14 cellular contexts compared by ENCODE assay signal in genomic region chr10:31030216-31030615, GRCh38. TPM values are rescaled to one million over a fixed set of nuclear protein-coding genes. Genes with fewer than 3 reads are reported as not detected.
A peak's percentile ranks its signal among the peaks of the same experiment; 100 is the strongest.
DNase-seq lines count a peak whose midpoint lies in the region; ATAC-seq and TF ChIP-seq lines count a peak whose summit lies in the region.
"Had no signal": no experiment of that assay in that cellular context is flagged by ENCODE, and none has a peak within 500 bp of the region (broad histone marks: within the 10 kb centered on the region; RNA-seq: fewer than 3 reads in every experiment).

No MANE protein-coding gene starts in this region.

- DNase-seq in heart left ventricle: no peak
- no peak for DNase-seq in Right ventricle myocardium inferior (ENCODE audit: missing footprints)
- no peak for DNase-seq in mesothelial cell of epicardium (ENCODE audit: low spot score in 2 of 2, unreplicated experiment in 2 of 2)
- no peak for DNase-seq in uterus
- DNase-seq in ureter (ENCODE audit: low spot score): no peak
- DNase-seq in prostate gland (ENCODE audit: low spot score): no peak
- DNase-seq: activated effector memory CD4-positive, alpha-beta T cell treated with Interleukin-2 at 50 U/mL for 16 hours; effector CD4-positive, alpha-beta T cell; naive thymus-derived CD4-positive, alpha-beta T cell; NCI-H2081 treated with DMSO at 0.1 percent for 48 hours; Peyer's patch had no signal

- H3K9me3 Mint-ChIP-seq in brain: peaks cover 0 to 6% (median 4%) of the 10 kb centered on the region in 5 experiments
- no peaks in the 10 kb centered on the region for H3K9me3 Mint-ChIP-seq in mesothelial cell of epicardium
- H3K9me3 Mint-ChIP-seq: stimulated activated effector memory CD8-positive, alpha-beta T cell treated with anti-CD3 and anti-CD28 coated beads, Interleukin-12 subunit alpha, Interleukin-12 subunit beta, amount 100 ng/mL, for 72 hours had no signal

- H3K4me3 ChIP-seq in heart left ventricle (peak overlapping the region in 7 of 12 donors; percentile 61 to 81 (median 71)), uterus (no peak overlapping the region), prostate gland (no peak overlapping the region)

- ATAC-seq in heart left ventricle (no peak), Right ventricle myocardium inferior (no peak), HG02642 (IDR thresholded peaks at IDR 0.05; ENCODE audit: poor library complexity, unreplicated experiment) (no peak)
- ATAC-seq: naive thymus-derived CD4-positive, alpha-beta T cell; stimulated activated effector memory CD8-positive, alpha-beta T cell treated with anti-CD3 and anti-CD28 coated beads, Interleukin-12 subunit alpha, Interleukin-12 subunit beta, amount 100 ng/mL, for 72 hours had no signal

- H3K27me3 ChIP-seq in heart left ventricle (no peaks in the 10 kb centered on the region), uterus (no peaks in the 10 kb centered on the region), prostate gland (replicated peaks; ENCODE audit: insufficient read depth) (no peaks in the 10 kb centered on the region)
- H3K27me3 ChIP-seq: Peyer's patch had no signal

- WGBS in heart left ventricle, 4 donors: 63 to 77% (median 68%) methylated on average over 8 of the region's 8 CpGs
- WGBS in prostate gland: 56% methylated on average over 8 of the region's 8 CpGs

- no peaks in the 10 kb centered on the region for H3K9me3 ChIP-seq in heart left ventricle
- no peaks in the 10 kb centered on the region for H3K9me3 ChIP-seq in uterus
- H3K9me3 ChIP-seq in prostate gland: no peaks in the 10 kb centered on the region
- H3K9me3 ChIP-seq: Peyer's patch had no signal

- peak overlapping the region in 4 of 5 experiments; percentile 30 to 73 (median 44) for H3K27ac Mint-ChIP-seq in brain
- H3K27ac Mint-ChIP-seq in mesothelial cell of epicardium: peak overlapping the region; percentile 96

- H3K36me3 Mint-ChIP-seq in brain (peaks cover 8% of the 10 kb centered on the region), mesothelial cell of epicardium (no peaks in the 10 kb centered on the region)

- H3K4me1 Mint-ChIP-seq in brain: peaks cover 59% of the 10 kb centered on the region
- H3K4me1 Mint-ChIP-seq in mesothelial cell of epicardium: peaks cover 25% of the 10 kb centered on the region

- intact Hi-C loops in heart left ventricle (cut with DNase I) (loop anchor here (2.0 to 10.0 kb wide), 17 partner anchors 48 to 777 kb away; partner anchors contain the start of gene ZEB1 (in 4 of the 10)), Right ventricle myocardium inferior (cut with DNase I) (loop anchor here (2.0 to 10.0 kb wide), 7 partner anchors 58 to 572 kb away; no protein-coding TSS in a partner anchor), uterus (cut with DNase I; ENCODE audit: low total_unique reads) (loop anchor here (10.0 kb wide), 1 partner anchor 245 kb away; no protein-coding TSS in a partner anchor), prostate gland (cut with DNase I) (loop anchor here (2.0 to 5.0 kb wide), 3 partner anchors 245 to 731 kb away; no protein-coding TSS in a partner anchor)

- H3K4me1 ChIP-seq in heart left ventricle (peaks cover 0 to 65% (median 30%) of the 10 kb centered on the region in 12 donors), uterus (peaks cover 6 to 7% of the 10 kb centered on the region in 2 donors), prostate gland (replicated peaks) (no peaks in the 10 kb centered on the region)

- TF ChIP-seq CTCF in heart left ventricle (IDR thresholded peaks at IDR 0.05): no peak
- TF ChIP-seq CTCF in brain (conservative IDR thresholded peaks at IDR 0.05): no peak
- TF ChIP-seq CTCF in mesothelial cell of epicardium (IDR thresholded peaks at IDR 0.05; ENCODE audit: unreplicated experiment): no peak
- no peak for TF ChIP-seq CTCF in uterus (IDR thresholded peaks at IDR 0.05)
- no peak for TF ChIP-seq CTCF in prostate gland (IDR thresholded peaks at IDR 0.05)

- peak overlapping the region in 10 of 12 donors; percentile 97 to 100 (median 99) for H3K27ac ChIP-seq in heart left ventricle
- peak overlapping the region; percentile 100 for H3K27ac ChIP-seq in uterus
- peak overlapping the region in 1 of 2 donors; percentile 97 for H3K27ac ChIP-seq in prostate gland

- H3K36me3 ChIP-seq in heart left ventricle (no peaks in the 10 kb centered on the region), uterus (no peaks in the 10 kb centered on the region), prostate gland (no peaks in the 10 kb centered on the region)
- H3K36me3 ChIP-seq: Peyer's patch had no signal

- H3K27me3 Mint-ChIP-seq in brain: no peaks in the 10 kb centered on the region
- H3K27me3 Mint-ChIP-seq in mesothelial cell of epicardium (ENCODE audit: low read depth): no peaks in the 10 kb centered on the region
- H3K27me3 Mint-ChIP-seq: naive thymus-derived CD4-positive, alpha-beta T cell had no signal

- TF ChIP-seq POLR2A in heart left ventricle (IDR thresholded peaks at IDR 0.05): no peak
- no peak for TF ChIP-seq POLR2A in uterus (IDR thresholded peaks at IDR 0.05)
- no peak for TF ChIP-seq POLR2A in prostate gland (IDR thresholded peaks at IDR 0.05)

- H3K4me3 Mint-ChIP-seq in brain (peak overlapping the region; percentile 22 to 89 (median 86)), mesothelial cell of epicardium (peak overlapping the region; percentile 0)

RNA-seq across cellular contexts. Expression of gene ZNF438, which starts 1.4 kb away (rescaled TPM):
- 10 to 100 TPM; 11.1 to 14.7 (median 13.2) TPM for total RNA-seq in heart left ventricle
- 10 to 100 TPM in 1 of 2 donors, 1 to 10 TPM in 1; 9.0 to 14.1 TPM for polyA plus RNA-seq in heart left ventricle
- 12.8 TPM for total RNA-seq in Right ventricle myocardium inferior
- polyA plus RNA-seq in brain (ENCODE audit: insufficient read depth, low read depth, low replicate concordance): 6.9 TPM
- 5.3 to 6.6 TPM (median 6.0 TPM) in 3 replicates for total RNA-seq in mesothelial cell of epicardium
- total RNA-seq in uterus: 10 to 100 TPM in 3 of 4 donors, 1 to 10 TPM in 1; 5.8 to 24.6 (median 18.4) TPM
- total RNA-seq in ureter: 11.2 TPM
- 10 to 100 TPM in 1 of 2 donors, 1 to 10 TPM in 1; 1.5 to 10.1 TPM for total RNA-seq in prostate gland

Comparison
In these comparisons a context has a peak if more than half of its experiments do, and no peak if none do; other contexts are left out.
1. H3K4me3 ChIP-seq: peak in heart left ventricle (7 of 12); none in uterus (0 of 2) and prostate gland (0 of 2).